17 cellular contexts compared by ENCODE assay signal in the genomic region with DNA sequence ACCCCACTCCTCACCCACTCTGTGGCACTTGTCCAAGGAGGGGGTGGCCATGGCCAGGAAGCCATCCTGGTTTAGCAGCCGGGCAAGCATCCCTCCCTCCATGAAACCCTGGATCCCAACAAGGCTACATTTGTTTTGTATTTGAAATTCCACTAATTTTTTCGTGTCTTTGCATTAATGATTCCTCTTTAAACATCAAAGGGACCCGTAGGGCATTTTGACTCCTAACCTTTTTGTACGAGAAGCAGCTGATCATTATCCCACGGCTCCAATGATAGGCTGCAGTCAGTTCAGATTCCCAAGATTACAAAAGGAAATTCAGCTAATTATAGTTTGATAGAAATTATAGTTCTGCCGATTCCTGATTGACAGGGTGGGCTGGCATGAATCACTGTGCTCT. TPM values are rescaled to one million over a fixed set of nuclear protein-coding genes. Genes with fewer than 3 reads are reported as not detected.
DNase-seq lines count a peak whose midpoint lies in the region; ATAC-seq, FAIRE-seq and TF ChIP-seq lines count a peak whose summit lies in the region.
"Had no signal": no experiment of that assay in that cellular context is flagged by ENCODE, and none has a peak within 500 bp of the region (broad histone marks: within the 10 kb centered on the region; RNA-seq: fewer than 3 reads in every experiment).

No MANE protein-coding gene starts in this region.

- DNase-seq in COLO829 (ENCODE audit: low spot score) (peak; percentile 40), IMR-90 (no peak), K562 (ENCODE audit: extremely low read depth in 1 of 4, low spot score in 3 of 4) (no peak), osteoblast (ENCODE audit: insufficient read length, low spot score, missing footprints) (no peak), BE2C (no peak)
- DNase-seq: Caco-2; CD8-positive, alpha-beta T cell; DND-41; GDM1 had no signal

- H3K79me1 ChIP-seq in IMR-90 (ENCODE audit: low read depth in 1 of 2, low read length in 2 of 2): peaks cover 8 to 79% of the 10 kb centered on the region in 2 experiments; a peak in 3 of 4 replicates

- H3K36me3 ChIP-seq in IMR-90 (ENCODE audit: control insufficient read depth, insufficient read depth, low read length): no peaks in the 10 kb centered on the region
- H3K36me3 ChIP-seq in K562 (ENCODE audit: control insufficient read depth, insufficient read depth, low read length): no peaks in the 10 kb centered on the region; the same call in 2 of the 3 replicates
- H3K36me3 ChIP-seq in osteoblast (ENCODE audit: insufficient read depth, low read length): peaks cover 2% of the 10 kb centered on the region
- H3K36me3 ChIP-seq in BE2C: no peaks in the 10 kb centered on the region
- H3K36me3 ChIP-seq: HAP-1 had no signal

- H3K4me2 ChIP-seq in IMR-90 (ENCODE audit: low read depth, low read length) (no peak overlapping the region), K562 (ENCODE audit: insufficient read depth, low read length) (no peak overlapping the region), osteoblast (ENCODE audit: insufficient read depth, low read length) (no peak overlapping the region)

- peak overlapping the region; percentile 67 for H3K4ac ChIP-seq in IMR-90 (ENCODE audit: low read depth, low read length)

- no CpG with 5 or more reads among the region's 6 CpGs for WGBS in IMR-90 (ENCODE audit: extremely low coverage in 2 of 2, insufficient read length in 1 of 2), 2 experiments
- 58% methylated on average over 6 of the region's 6 CpGs for whole genome bisulfite sequencing in K562 (ENCODE audit: insufficient coverage, low coverage, missing lambda C conversion rate)

- H3K23ac ChIP-seq in IMR-90 (ENCODE audit: low read depth, low read length): 0 out of 2 replicates have a peak overlapping the region, but pooled peaks have one; percentile 25

- no peak for FAIRE-seq in K562 (lab: Jason Lieb, UNC)
- FAIRE-seq: A204.1, GM12892, GM19239, H1 had no signal

- H3K9ac ChIP-seq in IMR-90 (ENCODE audit: low read depth, low read length) (no peak overlapping the region), K562 (ENCODE audit: insufficient read depth in 1 of 2, low read depth in 2 of 2, low read length in 2 of 2) (no peak overlapping the region)

- TF ChIP-seq POLR2A in IMR-90 (IDR thresholded peaks at IDR 0.05; ENCODE audit: low read depth, low read length) (no peak), K562 (conservative IDR thresholded peaks at IDR 0.05) (no peak)

- no peaks in the 10 kb centered on the region for H3K9me3 ChIP-seq in IMR-90 (ENCODE audit: control insufficient read depth, insufficient read depth, low read length)
- H3K9me3 ChIP-seq in K562 (replicated peaks; ENCODE audit: control insufficient read depth, insufficient read depth, low read depth, low read length): no peaks in the 10 kb centered on the region
- no peaks in the 10 kb centered on the region for H3K9me3 ChIP-seq in osteoblast (ENCODE audit: low read depth, low read length)
- no peaks in the 10 kb centered on the region for H3K9me3 ChIP-seq in BE2C
- H3K9me3 ChIP-seq: Caco-2, HAP-1 had no signal

- TF ChIP-seq EP300 in K562 (IDR thresholded peaks at IDR 0.05; ENCODE audit: low read length): no peak

- peak overlapping the region; percentile 93; the same call in 1 of the 2 replicates for H2BK20ac ChIP-seq in IMR-90 (ENCODE audit: low read depth, low read length)

- H4K8ac ChIP-seq in IMR-90 (ENCODE audit: low read depth in 2 of 2, low read length in 2 of 2): 0 out of 4 replicates have a peak overlapping the region, but pooled peaks of 1 of the 2 experiments have one; percentile 26

- peak overlapping the region; percentile 6 for H2AK9ac ChIP-seq in IMR-90 (replicated peaks; ENCODE audit: low read depth, low read length, poor library complexity)

- in situ Hi-C loops in IMR-90 (cut with MboI; ENCODE audit: low sequenced_read_pairs) (loop anchor here (5.0 kb wide), 1 partner anchor 338 kb away; the partner anchor contains the start of gene CCND1), K562 (cut with MboI) (no loop called here)

- H3K9me1 ChIP-seq in IMR-90 (ENCODE audit: insufficient read depth, low read length): peaks cover 21% of the 10 kb centered on the region
- peaks cover 3% of the 10 kb centered on the region for H3K9me1 ChIP-seq in K562 (ENCODE audit: control insufficient read depth, insufficient read depth, low read length)

- H2AFZ ChIP-seq in IMR-90 (replicated peaks; ENCODE audit: low read length, poor library complexity): no peak overlapping the region
- H2AFZ ChIP-seq in K562 (ENCODE audit: low read depth, low read length): no peak overlapping the region
- no peak overlapping the region for H2AFZ ChIP-seq in osteoblast (ENCODE audit: low read length)

- H3K4me1 ChIP-seq in IMR-90 (ENCODE audit: control insufficient read depth, insufficient read depth, low read length): peaks cover 27% of the 10 kb centered on the region
- H3K4me1 ChIP-seq in K562 (replicated peaks in 1 of 2; ENCODE audit: control insufficient read depth in 2 of 2, insufficient read depth in 2 of 2, low read length in 2 of 2): peaks cover 31 to 32% of the 10 kb centered on the region in 2 experiments
- H3K4me1 ChIP-seq in osteoblast (ENCODE audit: insufficient read depth, low read length): peaks cover 35% of the 10 kb centered on the region
- H3K4me1 ChIP-seq in BE2C: peaks cover 9% of the 10 kb centered on the region
- H3K4me1 ChIP-seq: HAP-1 had no signal

- H3K56ac ChIP-seq in IMR-90 (ENCODE audit: extremely low read depth, insufficient read depth, low read length): no peak overlapping the region

- H4K5ac ChIP-seq in IMR-90 (ENCODE audit: low read depth, low read length): no peak overlapping the region; the same call in 1 of the 2 replicates

- POLR2A ChIA-PET in IMR-90 (lab: Charles Lee; ENCODE audit: unreplicated experiment): no interaction called here
- POLR2A ChIA-PET in K562 (lab: Yijun Ruan, JAX): interaction anchor here (0.6 to 1.4 kb wide), 3 partner anchors 11 to 138 kb away, joined by 3 to 4 read pairs (median 3); partner anchors contain the start of gene MYEOV

- peak overlapping the region; percentile 70; the same call in 1 of the 3 replicates for H2BK15ac ChIP-seq in IMR-90 (ENCODE audit: low read depth, low read length)

- TF ChIP-seq CTCF in IMR-90 (conservative IDR thresholded peaks at IDR 0.05; ENCODE audit: low read depth, low read length) (no peak), K562 (IDR thresholded peaks at IDR 0.05 in 2 of 3, conservative IDR thresholded peaks at IDR 0.05 in 1 of 3; ENCODE audit: insufficient read depth in 2 of 3, low read depth in 1 of 3, low read length in 3 of 3) (no peak), osteoblast (IDR thresholded peaks at IDR 0.05; ENCODE audit: extremely low read depth, low read depth, low read length) (no peak), BE2C (IDR thresholded peaks at IDR 0.05; ENCODE audit: low read depth, low read length) (no peak)

- H4K20me1 ChIP-seq in IMR-90 (ENCODE audit: insufficient read depth, low read length) (no peaks in the 10 kb centered on the region), K562 (replicated peaks; ENCODE audit: control insufficient read depth, insufficient read depth, low read length) (peaks cover 4% of the 10 kb centered on the region; the same call in 1 of the 2 replicates), osteoblast (ENCODE audit: insufficient read depth, low read length) (no peaks in the 10 kb centered on the region)

- CTCF ChIA-PET in IMR-90 (lab: Yijun Ruan, JAX) (no interaction called here), K562 (lab: Yijun Ruan, JAX; ENCODE audit: low intra/inter-chr PET ratio) (interaction anchor here (0.6 kb wide), 1 partner anchor 1350 kb away, joined by 3 read pairs; no protein-coding TSS in a partner anchor)

- dilution Hi-C loops in IMR-90 (cut with HindIII; ENCODE audit: low sequenced_read_pairs, unreplicated experiment): no loop called here

- intact Hi-C loops in IMR-90 (cut with micrococcal nuclease): no loop called here
- intact Hi-C loops in K562 (cut with micrococcal nuclease): no loop called here

- no peak for ATAC-seq in IMR-90 (ENCODE audit: low read depth)
- ATAC-seq in K562: no peak
- ATAC-seq in activated CD4-positive, CD25-positive, alpha-beta regulatory T cell treated with anti-CD3 and anti-CD28 coated beads, Interleukin-2, amount 50 U/mL, for 24 hours: no peak
- no peak for ATAC-seq in GM21576 (IDR thresholded peaks at IDR 0.05; ENCODE audit: unreplicated experiment)
- ATAC-seq: CD8-positive, alpha-beta T cell had no signal

- H2BK120ac ChIP-seq in IMR-90 (ENCODE audit: low read depth, low read length): peak overlapping the region; percentile 99

- H3K18ac ChIP-seq in IMR-90 (ENCODE audit: low read depth, low read length): no peak overlapping the region; the same call in 1 of the 2 replicates

- no TSS peak for BruUV-seq in IMR-90 (replicated peaks; lab: Mats Ljungman, UMichigan)
- no TSS peak for BruUV-seq in K562 (replicated peaks; lab: Mats Ljungman, UMichigan)

- H3K14ac ChIP-seq in IMR-90 (replicated peaks; ENCODE audit: low read depth, low read length): peak overlapping the region; percentile 26; the same call in 1 of the 2 replicates

- H2AK5ac ChIP-seq in IMR-90 (ENCODE audit: low read depth, low read length): peak overlapping the region; percentile 96

- H3K79me2 ChIP-seq in K562 (ENCODE audit: control insufficient read depth, insufficient read depth, low read length): peaks cover 48% of the 10 kb centered on the region
- peaks cover 39% of the 10 kb centered on the region for H3K79me2 ChIP-seq in osteoblast (ENCODE audit: insufficient read depth, low read length)

- H4K91ac ChIP-seq in IMR-90 (ENCODE audit: insufficient read depth, low read depth, low read length): 0 out of 2 replicates have a peak overlapping the region, but pooled peaks have one; percentile 16

- H3K4me3 ChIP-seq in IMR-90 (ENCODE audit: insufficient read depth, low read depth, low read length) (no peak overlapping the region), K562 (no peak overlapping the region), osteoblast (ENCODE audit: insufficient read depth, low read length) (no peak overlapping the region), BE2C (ENCODE audit: low read depth, low read length) (no peak overlapping the region)
- H3K4me3 ChIP-seq: HAP-1 had no signal

- H3K27ac ChIP-seq in IMR-90 (ENCODE audit: insufficient read depth, low read length) (no peak overlapping the region), K562 (ENCODE audit: extremely low read depth, low read depth, low read length) (no peak overlapping the region), osteoblast (ENCODE audit: low read depth, low read length) (peak overlapping the region; percentile 8)

- H3K27me3 ChIP-seq in IMR-90 (ENCODE audit: control insufficient read depth, insufficient read depth, low read length): no peaks in the 10 kb centered on the region
- H3K27me3 ChIP-seq in K562 (ENCODE audit: control insufficient read depth in 2 of 2, insufficient read depth in 2 of 2, low read length in 2 of 2): no peaks in the 10 kb centered on the region
- H3K27me3 ChIP-seq in osteoblast (ENCODE audit: insufficient read depth, low read length): no peaks in the 10 kb centered on the region
- H3K27me3 ChIP-seq in BE2C: no peaks in the 10 kb centered on the region

- no peak overlapping the region for H2BK5ac ChIP-seq in IMR-90 (ENCODE audit: low read depth, low read length, poor library complexity, severe bottlenecking)

- no peak for TF ChIP-seq RAD21 in IMR-90 (IDR thresholded peaks at IDR 0.05; ENCODE audit: low read length)
- TF ChIP-seq RAD21 in K562 (CRISPR knock-in tag; conservative IDR thresholded peaks at IDR 0.05 in 1 of 2, IDR thresholded peaks at IDR 0.05 in 1 of 2): no peak

RNA-seq across cellular contexts. Expression of gene MYEOV, which starts 10.7 kb away (rescaled TPM):
- 6.1 and 6.8 TPM in 2 replicates for total RNA-seq in IMR-90 (2012; rRNA removed)
- 5.8 and 12.5 TPM in 2 replicates for polyA plus RNA-seq in IMR-90 (2012; rRNA removed)
- 3.3 and 5.6 TPM in 2 replicates for polyA plus RNA-seq in IMR-90 (2012; cell fraction: cytosol; rRNA removed)
- 7.1 and 13.0 TPM in 2 replicates for polyA plus RNA-seq in IMR-90 (2012; cell fraction: nucleus; rRNA removed; ENCODE audit: low replicate concordance)
- 153 and 334 TPM in 2 replicates for total RNA-seq in K562 (2011; cell fraction: chromatin; rRNA removed; ENCODE audit: low replicate concordance)
- total RNA-seq in K562 (2011; cell fraction: nucleolus; rRNA removed): 281 and 292 TPM in 2 replicates
- total RNA-seq in K562 (2011; cell fraction: nucleoplasm; rRNA removed): 180 and 211 TPM in 2 replicates
- 29.5 and 33.6 TPM in 2 replicates for total RNA-seq in K562 (2014; rRNA removed)
- 29.7 and 32.2 TPM in 2 replicates for total RNA-seq in K562 (2014; rRNA removed; fragmentation: Illumina TruSeq; extraction: Trizol)
- 26.1 and 28.1 TPM in 2 replicates for total RNA-seq in K562 (2015; rRNA removed; fragmentation: Illumina TruSeq; extraction: Trizol)
- total RNA-seq in K562 (2021): 77.7 and 92.3 TPM in 2 replicates
- polyA plus RNA-seq in K562 (2011; rRNA removed): 133 TPM in 2 replicates
- polyA plus RNA-seq in K562 (2011; cell fraction: cytosol; rRNA removed): 96.6 and 154 TPM in 2 replicates
- polyA plus RNA-seq in K562 (2011; cell fraction: nucleus; rRNA removed): 301 and 457 TPM in 2 replicates
- polyA plus RNA-seq in K562 (2012): 69.0 and 89.1 TPM in 2 replicates
- 68.2 and 86.9 TPM in 2 replicates for polyA plus RNA-seq in K562 (2014; fragmentation: Illumina TruSeq; extraction: Trizol)
- 10 to 100 TPM; 10.2 to 11.5 TPM for polyA plus RNA-seq in K562 (2014; fragmentation: Nextera tagmentation; extraction: Ambion mirVana)
- 80.9 and 87.6 TPM in 2 replicates for polyA plus RNA-seq in K562 (2014; rRNA removed)
- 48.1 and 73.1 TPM in 2 replicates for polyA minus RNA-seq in K562 (2011; rRNA and poly(A)+ RNA removed)
- 38.3 and 45.9 TPM in 2 replicates for polyA minus RNA-seq in K562 (2011; cell fraction: cytosol; rRNA and poly(A)+ RNA removed)
- 87.9 and 158 TPM in 2 replicates for polyA minus RNA-seq in K562 (2011; cell fraction: nucleus; rRNA and poly(A)+ RNA removed)
- total RNA-seq in osteoblast: 0.88 and 1.4 TPM in 2 replicates
- polyA plus RNA-seq in BE2C (2012; ENCODE audit: insufficient read depth, insufficient read length, low read depth): 2.7 TPM
- polyA plus RNA-seq: CD14-positive monocyte had no signal
